19 cellular contexts compared by ENCODE assay signal in the genomic region with DNA sequence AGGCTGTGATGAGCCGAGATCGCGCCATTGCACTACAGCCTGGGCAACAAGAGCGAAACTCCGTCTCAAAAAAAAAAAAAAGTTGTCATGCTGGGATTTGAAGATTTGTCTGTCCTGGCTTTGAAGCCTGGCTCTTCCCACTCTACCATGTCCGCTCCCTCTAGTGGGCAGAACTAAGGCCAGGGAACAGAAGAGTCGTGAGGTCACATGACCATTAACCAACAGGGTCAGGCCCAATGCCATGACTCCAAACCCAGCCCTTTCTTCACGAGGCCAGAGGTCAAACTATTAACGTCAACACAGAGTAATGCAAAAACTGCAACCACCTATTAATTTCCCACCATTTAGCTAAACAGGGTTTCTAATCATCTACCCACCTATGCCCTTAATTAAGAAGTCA.
DNase-seq lines count a peak whose midpoint lies in the region; ATAC-seq, FAIRE-seq and TF ChIP-seq lines count a peak whose summit lies in the region.
"Had no signal": no experiment of that assay in that cellular context is flagged by ENCODE, and none has a peak within 500 bp of the region (broad histone marks: within the 10 kb centered on the region; RNA-seq: fewer than 3 reads in every experiment).

No MANE protein-coding gene starts in this region.

- H3K27ac ChIP-seq in K562 (ENCODE audit: extremely low read depth, low read depth, low read length): no peak overlapping the region
- H3K27ac ChIP-seq in iPS DF 6.9 (ENCODE audit: low read length): no peak overlapping the region
- H3K27ac ChIP-seq in naive thymus-derived CD4-positive, alpha-beta T cell (ENCODE audit: low read depth, low read length): no peak overlapping the region
- H3K27ac ChIP-seq: BLaER1 treated with 17β-estradiol and CSF1 and Interleukin-3, amounts not matched to agents 10 nM and 100 nM; Peyer's patch had no signal

- intact Hi-C loops in K562 (cut with micrococcal nuclease): loop anchor here (5.0 to 10.0 kb wide), 2 partner anchors 175 to 337 kb away; no protein-coding TSS in a partner anchor
- intact Hi-C loops in naive thymus-derived CD4-positive, alpha-beta T cell (cut with micrococcal nuclease): loop anchor here in 1 of 2 donors (5.0 kb wide), 1 partner anchor 857 kb away; no protein-coding TSS in a partner anchor

- H3K36me3 ChIP-seq in K562 (ENCODE audit: control insufficient read depth, insufficient read depth, low read length) (no peaks in the 10 kb centered on the region), iPS DF 6.9 (ENCODE audit: control insufficient read depth, insufficient read depth, low read length) (no peaks in the 10 kb centered on the region)
- H3K36me3 ChIP-seq in naive thymus-derived CD4-positive, alpha-beta T cell (ENCODE audit: control insufficient read depth in 2 of 3, insufficient read depth in 3 of 3, low read length in 3 of 3): no peaks in the 10 kb centered on the region
- H3K36me3 ChIP-seq: BLaER1 treated with 17β-estradiol and CSF1 and Interleukin-3, amounts not matched to agents 10 nM and 100 nM; Peyer's patch had no signal

- no peaks in the 10 kb centered on the region for H3K4me1 Mint-ChIP-seq in naive thymus-derived CD4-positive, alpha-beta T cell

- ATAC-seq in K562 (0 out of 3 replicates have a peak, but pooled peaks have one; percentile 26), GM18867 (IDR thresholded peaks at IDR 0.05; ENCODE audit: unreplicated experiment) (no peak)
- no peak for ATAC-seq in naive thymus-derived CD4-positive, alpha-beta T cell

- H3K27me3 ChIP-seq in K562 (ENCODE audit: control insufficient read depth in 2 of 2, insufficient read depth in 2 of 2, low read length in 2 of 2) (peaks cover 0 to 57% of the 10 kb centered on the region in 2 experiments; a peak in 3 of 5 replicates), iPS DF 6.9 (ENCODE audit: control insufficient read depth, insufficient read depth, low read length) (no peaks in the 10 kb centered on the region)
- H3K27me3 ChIP-seq in naive thymus-derived CD4-positive, alpha-beta T cell (ENCODE audit: control insufficient read depth in 2 of 2, insufficient read depth in 2 of 2, low read length in 2 of 2): no peaks in the 10 kb centered on the region
- H3K27me3 ChIP-seq: Peyer's patch had no signal

- no peak overlapping the region for H3K4me3 ChIP-seq in K562
- no peak overlapping the region for H3K4me3 ChIP-seq in iPS DF 6.9 (ENCODE audit: low read length)
- H3K4me3 ChIP-seq in naive thymus-derived CD4-positive, alpha-beta T cell (ENCODE audit: low read length): no peak overlapping the region
- H3K4me3 ChIP-seq: BLaER1 treated with 17β-estradiol and CSF1 and Interleukin-3, amounts not matched to agents 10 nM and 100 nM; Peyer's patch had no signal

- CTCF ChIA-PET in K562 (lab: Yijun Ruan, JAX; ENCODE audit: low intra/inter-chr PET ratio): no interaction called here
- CTCF ChIA-PET in naive thymus-derived CD4-positive, alpha-beta T cell (lab: Charles Lee): no interaction called here

- H3K36me3 Mint-ChIP-seq in naive thymus-derived CD4-positive, alpha-beta T cell: peaks cover 0 to 43% (median 24%) of the 10 kb centered on the region in 5 donors

- TF ChIP-seq POLR2A in K562 (conservative IDR thresholded peaks at IDR 0.05): no peak

- no peaks in the 10 kb centered on the region for H3K79me2 ChIP-seq in K562 (ENCODE audit: control insufficient read depth, insufficient read depth, low read length)

- H3K9ac ChIP-seq in K562 (ENCODE audit: insufficient read depth in 1 of 2, low read depth in 2 of 2, low read length in 2 of 2): no peak overlapping the region
- H3K9ac ChIP-seq: BLaER1 treated with 17β-estradiol and CSF1 and Interleukin-3, amounts not matched to agents 10 nM and 100 nM had no signal

- H3K9me1 ChIP-seq in K562 (ENCODE audit: control insufficient read depth, insufficient read depth, low read length): no peaks in the 10 kb centered on the region

- TF ChIP-seq EP300 in K562 (IDR thresholded peaks at IDR 0.05; ENCODE audit: low read length): no peak

- H3K4me3 Mint-ChIP-seq in naive thymus-derived CD4-positive, alpha-beta T cell: no peak overlapping the region

- H3K9me3 Mint-ChIP-seq in naive thymus-derived CD4-positive, alpha-beta T cell: peaks cover 0 to 3% (median 0%) of the 10 kb centered on the region in 11 donors
- H3K9me3 Mint-ChIP-seq: CD8-positive, alpha-beta memory T cell had no signal

- BruUV-seq in K562 (replicated peaks; lab: Mats Ljungman, UMichigan): no TSS peak

- 0 out of 2 replicates have a peak, but pooled peaks have one; percentile 12 for TF ChIP-seq CTCF in LNCAP (IDR thresholded peaks at IDR 0.05)
- TF ChIP-seq CTCF in K562 (IDR thresholded peaks at IDR 0.05 in 2 of 3, conservative IDR thresholded peaks at IDR 0.05 in 1 of 3; ENCODE audit: insufficient read depth in 2 of 3, low read depth in 1 of 3, low read length in 3 of 3): 0 out of 6 replicates have a peak, but pooled peaks of 2 of the 3 experiments have one; percentile 7 to 8

- H3K4me2 ChIP-seq in K562 (ENCODE audit: insufficient read depth, low read length): no peak overlapping the region

- FAIRE-seq in K562 (lab: Jason Lieb, UNC): no peak
- FAIRE-seq: A204.1, GM12892 had no signal

- no peaks in the 10 kb centered on the region for H3K9me3 ChIP-seq in K562 (replicated peaks; ENCODE audit: control insufficient read depth, insufficient read depth, low read depth, low read length)
- no peaks in the 10 kb centered on the region for H3K9me3 ChIP-seq in iPS DF 6.9 (ENCODE audit: control insufficient read depth, insufficient read depth, low read length)
- H3K9me3 ChIP-seq in naive thymus-derived CD4-positive, alpha-beta T cell (ENCODE audit: control insufficient read depth in 2 of 3, low read length in 3 of 3): no peaks in the 10 kb centered on the region
- H3K9me3 ChIP-seq: BLaER1 treated with 17β-estradiol and CSF1 and Interleukin-3, amounts not matched to agents 10 nM and 100 nM; Peyer's patch had no signal

- POLR2A ChIA-PET in K562 (lab: Yijun Ruan, JAX): no interaction called here
- POLR2A ChIA-PET in naive thymus-derived CD4-positive, alpha-beta T cell (lab: Charles Lee): no interaction called here

- WGBS in K562 (ENCODE audit: insufficient coverage, low coverage, missing lambda C conversion rate): under 1% methylated on average over 9 of the region's 9 CpGs
- no CpG with 5 or more reads among the region's 9 CpGs for WGBS in iPS DF 6.9 (ENCODE audit: insufficient coverage, insufficient read length)

- H2AFZ ChIP-seq in K562 (ENCODE audit: low read depth, low read length): no peak overlapping the region

- H3K4me1 ChIP-seq in K562 (replicated peaks in 1 of 2; ENCODE audit: control insufficient read depth in 2 of 2, insufficient read depth in 2 of 2, low read length in 2 of 2) (peaks cover 0 to 5% of the 10 kb centered on the region in 2 experiments; a peak in 2 of 5 replicates), iPS DF 6.9 (ENCODE audit: control insufficient read depth, insufficient read depth, low read length) (no peaks in the 10 kb centered on the region)
- H3K4me1 ChIP-seq in naive thymus-derived CD4-positive, alpha-beta T cell (ENCODE audit: control insufficient read depth in 2 of 2, insufficient read depth in 2 of 2, low read length in 2 of 2): no peaks in the 10 kb centered on the region
- H3K4me1 ChIP-seq: Peyer's patch had no signal

- H4K20me1 ChIP-seq in K562 (replicated peaks; ENCODE audit: control insufficient read depth, insufficient read depth, low read length): no peaks in the 10 kb centered on the region
- H4K20me1 ChIP-seq: BLaER1 treated with 17β-estradiol and CSF1 and Interleukin-3, amounts not matched to agents 10 nM and 100 nM had no signal

- H3K27me3 Mint-ChIP-seq in naive thymus-derived CD4-positive, alpha-beta T cell: no peaks in the 10 kb centered on the region
- H3K27me3 Mint-ChIP-seq: CD8-positive, alpha-beta memory T cell had no signal

- DNase-seq in COLO829 (ENCODE audit: low spot score): peak; percentile 32
- peak in 2 of 4 experiments; percentile 23 to 30 for DNase-seq in K562 (ENCODE audit: extremely low read depth in 1 of 4, low spot score in 3 of 4)
- DNase-seq in iPS DF 6.9 (ENCODE audit: low read depth, low spot score): peak; percentile 16
- no peak for DNase-seq in nucleus accumbens (lab: John Stamatoyannopoulos, UW)
- no peak for DNase-seq in MV-4-11 (lab: John Stamatoyannopoulos, UW)
- DNase-seq in naive thymus-derived CD4-positive, alpha-beta T cell: no peak
- DNase-seq: CD8-positive, alpha-beta memory T cell; H7; KBM-7; NCI-H1092 treated with DMSO at 0.1 percent for 48 hours; NCI-H2081 treated with DMSO at 0.1 percent for 48 hours; NCI-H510A treated with DMSO at 0.1 percent for 48 hours; Peyer's patch; SHP77 had no signal

- no peak overlapping the region for H3K27ac Mint-ChIP-seq in naive thymus-derived CD4-positive, alpha-beta T cell
- H3K27ac Mint-ChIP-seq: CD8-positive, alpha-beta memory T cell had no signal

- no peak for TF ChIP-seq RAD21 in K562 (CRISPR knock-in tag; conservative IDR thresholded peaks at IDR 0.05 in 1 of 2, IDR thresholded peaks at IDR 0.05 in 1 of 2)

- in situ Hi-C loops in K562 (cut with MboI): no loop called here

TF ChIP-seq in K562, 482 proteins besides CTCF, POLR2A, EP300 and RAD21 (continues in another document):
- TF ChIP-seq, protein P1, sequence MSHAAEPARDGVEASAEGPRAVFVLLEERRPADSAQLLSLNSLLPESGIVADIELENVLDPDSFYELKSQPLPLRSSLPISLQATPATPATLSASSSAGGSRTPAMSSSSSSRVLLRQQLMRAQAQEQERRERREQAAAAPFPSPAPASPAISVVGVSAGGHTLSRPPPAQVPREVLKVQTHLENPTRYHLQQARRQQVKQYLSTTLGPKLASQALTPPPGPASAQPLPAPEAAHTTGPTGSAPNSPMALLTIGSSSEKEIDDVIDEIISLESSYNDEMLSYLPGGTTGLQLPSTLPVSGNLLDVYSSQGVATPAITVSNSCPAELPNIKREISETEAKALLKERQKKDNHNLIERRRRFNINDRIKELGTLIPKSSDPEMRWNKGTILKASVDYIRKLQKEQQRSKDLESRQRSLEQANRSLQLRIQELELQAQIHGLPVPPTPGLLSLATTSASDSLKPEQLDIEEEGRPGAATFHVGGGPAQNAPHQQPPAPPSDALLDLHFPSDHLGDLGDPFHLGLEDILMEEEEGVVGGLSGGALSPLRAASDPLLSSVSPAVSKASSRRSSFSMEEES (CRISPR knock-in tag; IDR thresholded peaks at IDR 0.05): peak; percentile 82
- TF ChIP-seq JUN (IDR thresholded peaks at IDR 0.05; ENCODE audit: borderline replicate concordance, low read depth, low read length) (no peak), JUN (CRISPR knock-in tag; IDR thresholded peaks at IDR 0.05; ENCODE audit: borderline replicate concordance) (no peak)

Comparison
In these comparisons a context has a peak if more than half of its experiments do, and no peak if none do; other contexts are left out.
1. DNase-seq: peak in COLO829 (single experiment) and iPS DF 6.9 (single experiment); none in nucleus accumbens (0 of 56), MV-4-11 (single experiment) and naive thymus-derived CD4-positive, alpha-beta T cell (0 of 9).